In the genomic region with DNA sequence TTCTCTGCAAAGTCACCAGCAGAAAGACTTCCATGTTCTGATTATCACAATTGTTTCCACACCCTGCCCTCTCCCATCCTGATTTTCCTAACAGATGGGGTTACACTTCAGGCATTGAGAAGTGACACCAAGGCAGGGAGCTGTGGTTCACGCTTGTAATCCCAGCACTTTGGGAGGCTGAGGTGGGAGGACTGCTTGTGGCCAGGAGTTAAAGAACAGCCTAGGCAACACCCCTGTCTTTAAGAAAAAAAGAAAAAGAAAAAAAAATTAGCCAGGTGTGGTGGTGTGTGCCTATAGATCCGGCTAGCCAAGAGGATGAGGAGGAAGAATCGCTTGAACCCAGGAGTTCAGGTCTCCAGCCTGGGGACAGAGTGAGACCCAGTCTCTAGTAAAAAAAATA, we compare ENCODE assay signal across 1 cellular context.
TF ChIP-seq lines count a peak whose summit lies in the region.

No MANE protein-coding gene starts in this region.

TF ChIP-seq in IMR-90, 13 proteins besides CTCF, POLR2A, EP300 and RAD21:
- TF ChIP-seq CEBPB (IDR thresholded peaks at IDR 0.05; ENCODE audit: low read depth, low read length) = no peak
- TF ChIP-seq MAFK (IDR thresholded peaks at IDR 0.05; ENCODE audit: low read depth, low read length) = no peak
- TF ChIP-seq SMC3 (IDR thresholded peaks at IDR 0.05; ENCODE audit: low read depth, low read length) = no peak
- TF ChIP-seq, protein P1, sequence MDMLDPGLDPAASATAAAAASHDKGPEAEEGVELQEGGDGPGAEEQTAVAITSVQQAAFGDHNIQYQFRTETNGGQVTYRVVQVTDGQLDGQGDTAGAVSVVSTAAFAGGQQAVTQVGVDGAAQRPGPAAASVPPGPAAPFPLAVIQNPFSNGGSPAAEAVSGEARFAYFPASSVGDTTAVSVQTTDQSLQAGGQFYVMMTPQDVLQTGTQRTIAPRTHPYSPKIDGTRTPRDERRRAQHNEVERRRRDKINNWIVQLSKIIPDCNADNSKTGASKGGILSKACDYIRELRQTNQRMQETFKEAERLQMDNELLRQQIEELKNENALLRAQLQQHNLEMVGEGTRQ (IDR thresholded peaks at IDR 0.05; ENCODE audit: low read depth, low read length) = no peak
